In the genomic region with DNA sequence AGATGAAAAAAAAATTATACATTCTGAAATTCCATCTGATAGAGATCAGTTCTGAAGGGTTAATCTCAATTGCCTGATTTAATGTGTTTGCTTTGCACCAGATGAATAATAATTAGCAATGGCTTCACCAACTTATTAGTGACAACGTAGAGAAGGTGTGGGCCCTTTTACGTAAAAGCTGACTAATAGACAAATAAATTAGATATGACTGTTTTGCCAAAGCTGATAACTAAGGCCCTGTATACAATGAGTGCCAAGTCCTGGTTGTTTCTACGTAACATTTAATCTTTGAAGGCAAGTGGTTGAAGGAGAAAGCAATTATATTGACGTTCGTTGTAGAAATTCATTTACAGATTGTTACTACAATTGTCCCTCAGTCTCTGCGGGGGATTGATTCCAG, we compare ENCODE assay signal across 14 cellular contexts. TPM values are rescaled to one million over a fixed set of nuclear protein-coding genes. Genes with fewer than 3 reads are reported as not detected.
DNase-seq lines count a peak whose midpoint lies in the region; ATAC-seq and TF ChIP-seq lines count a peak whose summit lies in the region.
"Had no signal": no experiment of that assay in that cellular context is flagged by ENCODE, and none has a peak within 500 bp of the region (broad histone marks: within the 10 kb centered on the region; RNA-seq: fewer than 3 reads in every experiment).

No MANE protein-coding gene starts in this region.

- no peak for ATAC-seq in aorta (ENCODE audit: low FRiP score)
- no peak for ATAC-seq in naive thymus-derived CD8-positive, alpha-beta T cell

- intact Hi-C loops in testis (cut with DNase I; ENCODE audit: low total_unique reads) = no loop called here
- intact Hi-C loops in aorta (cut with DNase I) = no loop called here

- POLR2A ChIA-PET in naive thymus-derived CD8-positive, alpha-beta T cell (lab: Charles Lee) = interaction anchor here (0.6 to 2.3 kb wide), 2 partner anchors 10 to 27 kb away, joined by 8 to 11 read pairs; partner anchors contain the start of gene SGK1

- H3K9me3 ChIP-seq in testis (no peaks in the 10 kb centered on the region), aorta (ENCODE audit: control insufficient read depth, low read length) (no peaks in the 10 kb centered on the region)
- H3K9me3 ChIP-seq: HAP-1 had no signal

- 72 to 76% methylated on average over 6 of the region's 6 CpGs for whole genome bisulfite sequencing in testis, 2 donors
- 82% methylated on average over 6 of the region's 6 CpGs for WGBS in aorta, 2 donors

- TF ChIP-seq CTCF in retinal pigment epithelial cell (conservative IDR thresholded peaks at IDR 0.05; ENCODE audit: low read depth, low read length) (no peak), testis (IDR thresholded peaks at IDR 0.05) (no peak)

- H3K4me3 ChIP-seq in retinal pigment epithelial cell (ENCODE audit: low read length) (no peak overlapping the region), testis (no peak overlapping the region), aorta (ENCODE audit: low read length in 2 of 2) (no peak overlapping the region)
- H3K4me3 ChIP-seq: HAP-1 had no signal

- TF ChIP-seq POLR2A in testis (IDR thresholded peaks at IDR 0.05) = no peak

- peaks cover 42% of the 10 kb centered on the region for H3K4me1 ChIP-seq in testis
- H3K4me1 ChIP-seq in aorta (ENCODE audit: control insufficient read depth in 1 of 2, insufficient read depth in 2 of 2, low read length in 2 of 2) = no peaks in the 10 kb centered on the region
- H3K4me1 ChIP-seq: HAP-1 had no signal

- H3K27me3 Mint-ChIP-seq in naive thymus-derived CD8-positive, alpha-beta T cell = no peaks in the 10 kb centered on the region
- H3K27me3 Mint-ChIP-seq: CD4-positive, alpha-beta T cell had no signal

- H3K27ac ChIP-seq in cingulate gyrus (ENCODE audit: low read depth, low read length) (peak overlapping the region; percentile 58), testis (peak overlapping the region; percentile 80 to 84), aorta (ENCODE audit: low read depth in 1 of 2, low read length in 2 of 2) (no peak overlapping the region)
- H3K27ac ChIP-seq: 22Rv1 had no signal

- H3K9me3 Mint-ChIP-seq in naive thymus-derived CD8-positive, alpha-beta T cell = no peaks in the 10 kb centered on the region
- H3K9me3 Mint-ChIP-seq: CD4-positive, alpha-beta T cell had no signal

- no peaks in the 10 kb centered on the region for H3K36me3 ChIP-seq in testis (ENCODE audit: low read depth, missing control alignments)
- H3K36me3 ChIP-seq in aorta (ENCODE audit: control insufficient read depth in 1 of 2, insufficient read depth in 2 of 2, low read length in 1 of 2) = no peaks in the 10 kb centered on the region
- H3K36me3 ChIP-seq: HAP-1 had no signal

- DNase-seq in NCI-H146 (lab: John Stamatoyannopoulos, UW) (peak; percentile 18), NCI-H146 treated with DMSO at 0.1 percent for 48 hours (lab: John Stamatoyannopoulos, UW; ENCODE audit: unreplicated experiment) (no peak), retinal pigment epithelial cell (ENCODE audit: low read depth) (peak; percentile 48), testis (no peak), aorta (no peak), GOT3 (lab: John Stamatoyannopoulos, UW) (no peak)
- DNase-seq in naive thymus-derived CD8-positive, alpha-beta T cell = no peak
- DNase-seq: C1 segment of cervical spinal cord; Calu3; CD4-positive, alpha-beta T cell; DMS 273 treated with DMSO at 0.1 percent for 48 hours had no signal

- H3K27ac Mint-ChIP-seq in naive thymus-derived CD8-positive, alpha-beta T cell = peak overlapping the region in 1 of 10 donors; percentile 34
- H3K27ac Mint-ChIP-seq: CD4-positive, alpha-beta T cell had no signal

- peaks cover 6 to 30% (median 12%) of the 10 kb centered on the region in 4 donors for H3K4me1 Mint-ChIP-seq in naive thymus-derived CD8-positive, alpha-beta T cell

- H3K27me3 ChIP-seq in testis (no peaks in the 10 kb centered on the region), aorta (ENCODE audit: control insufficient read depth in 1 of 2, insufficient read depth in 2 of 2, low read length in 1 of 2) (no peaks in the 10 kb centered on the region)

- H3K4me3 Mint-ChIP-seq in naive thymus-derived CD8-positive, alpha-beta T cell = no peak overlapping the region
- H3K4me3 Mint-ChIP-seq: CD4-positive, alpha-beta T cell had no signal

- no peaks in the 10 kb centered on the region for H3K36me3 Mint-ChIP-seq in naive thymus-derived CD8-positive, alpha-beta T cell

RNA-seq across cellular contexts. Expression of gene SGK1, which starts 10.8 kb away (rescaled TPM):
- total RNA-seq in testis (100 to 1,000 TPM; 154 to 208 TPM), aorta (100 to 1,000 TPM in 1 of 2 donors, 10 to 100 TPM in 1; 89.7 to 122 TPM)
- polyA plus RNA-seq in testis (ENCODE audit: insufficient read depth, low read depth, low replicate concordance) (91.3 TPM), aorta (100 to 1,000 TPM in 1 of 2 donors, 10 to 100 TPM in 1; 11.3 to 150 TPM)
- total RNA-seq in naive thymus-derived CD8-positive, alpha-beta T cell = 10 to 100 TPM; 22.2 to 23.5 TPM
- polyA plus RNA-seq in naive thymus-derived CD8-positive, alpha-beta T cell = 1 to 10 TPM; 3.7 to 9.0 (median 6.0) TPM

Comparison
In these comparisons a context has a peak if more than half of its experiments do, and no peak if none do; other contexts are left out.
1. DNase-seq: peak in NCI-H146 (single experiment) and retinal pigment epithelial cell (single experiment); none in NCI-H146 treated with DMSO at 0.1 percent for 48 hours (single experiment), testis (single experiment), aorta (0 of 2), naive thymus-derived CD8-positive, alpha-beta T cell (0 of 10) and GOT3 (single experiment).
2. H3K27ac ChIP-seq: peak in cingulate gyrus (single experiment) and testis (2 of 2); none in aorta (0 of 2).